ENCODE assay signal across 23 cellular contexts in the genomic region with DNA sequence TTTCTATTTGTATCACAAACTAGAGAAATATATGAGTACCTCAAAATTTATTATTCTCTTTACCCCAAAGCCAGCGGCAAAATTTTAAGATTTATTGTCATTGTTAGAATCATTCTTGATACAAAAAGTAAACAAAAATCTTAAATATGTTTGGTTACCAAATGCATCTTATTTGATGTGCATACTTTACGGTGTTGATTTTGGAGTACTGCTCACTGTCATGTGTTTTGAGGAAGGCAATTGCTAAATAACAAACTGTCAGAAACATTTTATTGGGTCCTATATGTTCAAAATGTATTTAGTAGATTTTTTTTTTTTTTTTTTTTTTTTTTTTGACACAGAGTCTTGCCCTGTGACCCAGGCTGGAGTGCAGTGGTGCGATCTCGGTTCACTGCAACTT.
"Had no signal": no experiment of that assay in that cellular context is flagged by ENCODE, and none has a peak within 500 bp of the region (broad histone marks: within the 10 kb centered on the region; RNA-seq: fewer than 3 reads in every experiment).

No MANE protein-coding gene starts in this region.

- H3K4me3 Mint-ChIP-seq: dendritic cell treated with granulocyte-macrophage colony-stimulating factor and Interleukin-4, amounts not matched to agents 40 ng/mL and 50 ng/mL, for 4 days; immature natural killer cell; mesothelial cell of epicardium; naive B cell; naive thymus-derived CD8-positive, alpha-beta T cell had no signal

- DNase-seq: colonic mucosa; cortex of kidney; dorsolateral prefrontal cortex; effector CD4-positive, alpha-beta T cell; effector memory CD4-positive, alpha-beta T cell; foreskin keratinocyte; heart left ventricle; hypothalamus; immature natural killer cell; islet precursor cell; left cardiac atrium; left lung; left ventricle myocardium superior; lower lobe of right lung; mesenchymal stem cell; mucosa of descending colon; naive B cell; naive thymus-derived CD8-positive, alpha-beta T cell had no signal

- H3K4me3 ChIP-seq: colonic mucosa, dorsolateral prefrontal cortex, esophagus muscularis mucosa, gastroesophageal sphincter, heart left ventricle, hepatocyte, left lung, lower lobe of right lung, mucosa of descending colon had no signal

- H3K27ac ChIP-seq: colonic mucosa, dorsolateral prefrontal cortex, esophagus muscularis mucosa, foreskin keratinocyte, gastroesophageal sphincter, heart left ventricle, hepatocyte, left lung, lower lobe of right lung had no signal

- H3K36me3 Mint-ChIP-seq: immature natural killer cell, mesothelial cell of epicardium, naive B cell had no signal

- H3K4me1 ChIP-seq: colonic mucosa, esophagus muscularis mucosa, foreskin keratinocyte, gastroesophageal sphincter, heart left ventricle, left lung, lower lobe of right lung had no signal

- H3K4me1 Mint-ChIP-seq: immature natural killer cell; mesothelial cell of epicardium; naive B cell; naive thymus-derived CD8-positive, alpha-beta T cell had no signal

- H3K9me3 ChIP-seq: colonic mucosa, esophagus muscularis mucosa, gastroesophageal sphincter, heart left ventricle, left lung, lower lobe of right lung, mucosa of descending colon had no signal

- H3K4me2 ChIP-seq: hepatocyte had no signal

- H2AFZ ChIP-seq: hepatocyte had no signal

- H3K36me3 ChIP-seq: colonic mucosa, esophagus muscularis mucosa, gastroesophageal sphincter, heart left ventricle, left lung, lower lobe of right lung had no signal

- H3K27me3 ChIP-seq: colonic mucosa, dorsolateral prefrontal cortex, esophagus muscularis mucosa, foreskin keratinocyte, gastroesophageal sphincter, heart left ventricle, hepatocyte, left lung had no signal

- H3K27ac Mint-ChIP-seq: dendritic cell treated with granulocyte-macrophage colony-stimulating factor and Interleukin-4, amounts not matched to agents 40 ng/mL and 50 ng/mL, for 4 days; immature natural killer cell; mesothelial cell of epicardium; naive B cell; naive thymus-derived CD8-positive, alpha-beta T cell had no signal

- H3K9me3 Mint-ChIP-seq: dendritic cell treated with granulocyte-macrophage colony-stimulating factor and Interleukin-4, amounts not matched to agents 40 ng/mL and 50 ng/mL, for 4 days had no signal

- H3K27me3 Mint-ChIP-seq: dendritic cell treated with granulocyte-macrophage colony-stimulating factor and Interleukin-4, amounts not matched to agents 40 ng/mL and 50 ng/mL, for 4 days had no signal
